ENCODE assay signal across 23 cellular contexts in genomic region chr17:48311324-48311723, GRCh38.
"Had no signal": no experiment of that assay in that cellular context is flagged by ENCODE, and none has a peak within 500 bp of the region (broad histone marks: within the 10 kb centered on the region; RNA-seq: fewer than 3 reads in every experiment).

No MANE protein-coding gene starts in this region.

- H3K36me3 Mint-ChIP-seq: stimulated activated memory B cell treated with anti-CD40 and anti-IgM and Interleukin-4, amounts not matched to agents 10 μg/mL and 1 μg/mL and 100 μg/mL, for 72 hours had no signal

- H3K27ac ChIP-seq: foreskin keratinocyte, right lobe of liver, transverse colon, vagina had no signal

- H3K36me3 ChIP-seq: right lobe of liver, transverse colon, vagina had no signal

- H3K9me3 ChIP-seq: right lobe of liver, transverse colon, vagina had no signal

- ATAC-seq: activated T-cell treated with anti-CD3 and anti-CD28 coated beads, Interleukin-2, amount 50 U/mL, for 4 hours; foreskin keratinocyte; left ventricle myocardium superior; stimulated activated memory B cell treated with anti-CD40 and anti-IgM and Interleukin-4, amounts not matched to agents 10 μg/mL and 1 μg/mL and 100 μg/mL, for 72 hours had no signal

- H3K4me3 ChIP-seq: right lobe of liver, transverse colon, vagina had no signal

- H3K27ac Mint-ChIP-seq: activated naive CD8-positive, alpha-beta T cell treated with anti-CD3 and anti-CD28 coated beads for 36 hours; stimulated activated memory B cell treated with anti-CD40 and anti-IgM and Interleukin-4, amounts not matched to agents 10 μg/mL and 1 μg/mL and 100 μg/mL, for 72 hours had no signal

- H3K27me3 ChIP-seq: vagina had no signal

- H3K4me1 Mint-ChIP-seq: stimulated activated memory B cell treated with anti-CD40 and anti-IgM and Interleukin-4, amounts not matched to agents 10 μg/mL and 1 μg/mL and 100 μg/mL, for 72 hours had no signal

- H3K9me3 Mint-ChIP-seq: activated naive CD8-positive, alpha-beta T cell treated with anti-CD3 and anti-CD28 coated beads for 36 hours; activated T-cell treated with anti-CD3 and anti-CD28 coated beads, Interleukin-2, amount 50 U/mL, for 4 hours; stimulated activated memory B cell treated with anti-CD40 and anti-IgM and Interleukin-4, amounts not matched to agents 10 μg/mL and 1 μg/mL and 100 μg/mL, for 72 hours had no signal

- H3K4me1 ChIP-seq: foreskin keratinocyte, right lobe of liver, vagina had no signal

- DNase-seq: activated CD4-positive, alpha-beta T cell treated with anti-CD3 and anti-CD28 coated beads for 4 hours; activated CD4-positive, alpha-beta T cell treated with anti-CD3 and anti-CD28 coated beads, Interleukin-2, amount 50 U/mL, for 48 hours; activated CD4-positive, CD25-positive, alpha-beta regulatory T cell; activated CD8-positive, alpha-beta memory T cell treated with anti-CD3 and anti-CD28 coated beads, Interleukin-2, amount 50 U/mL, for 48 hours; activated naive CD4-positive, alpha-beta T cell treated with Interleukin-2 at 50 U/mL for 16 hours; activated naive CD8-positive, alpha-beta T cell treated with anti-CD3 and anti-CD28 coated beads for 36 hours; activated T-cell treated with anti-CD3 and anti-CD28 coated beads, Interleukin-2, amount 50 U/mL, for 4 hours; central memory CD4-positive, alpha-beta T cell; dermis blood vessel endothelial cell; effector memory CD4-positive, alpha-beta T cell; foreskin keratinocyte; hippocampal formation; left ventricle myocardium superior; mammary epithelial cell; midbrain; nucleus accumbens; right lobe of liver; small intestine; stimulated activated CD4-positive, alpha-beta T cell treated with anti-CD3 and anti-CD28 coated beads, Interleukin-2, amount 100 ng/mL, for 24 hours; T1000; transverse colon had no signal

- H3K27me3 Mint-ChIP-seq: activated naive CD8-positive, alpha-beta T cell treated with anti-CD3 and anti-CD28 coated beads for 36 hours had no signal

- H3K4me3 Mint-ChIP-seq: activated naive CD8-positive, alpha-beta T cell treated with anti-CD3 and anti-CD28 coated beads for 36 hours; activated T-cell treated with anti-CD3 and anti-CD28 coated beads, Interleukin-2, amount 50 U/mL, for 4 hours; stimulated activated memory B cell treated with anti-CD40 and anti-IgM and Interleukin-4, amounts not matched to agents 10 μg/mL and 1 μg/mL and 100 μg/mL, for 72 hours had no signal
